In the genomic region with DNA sequence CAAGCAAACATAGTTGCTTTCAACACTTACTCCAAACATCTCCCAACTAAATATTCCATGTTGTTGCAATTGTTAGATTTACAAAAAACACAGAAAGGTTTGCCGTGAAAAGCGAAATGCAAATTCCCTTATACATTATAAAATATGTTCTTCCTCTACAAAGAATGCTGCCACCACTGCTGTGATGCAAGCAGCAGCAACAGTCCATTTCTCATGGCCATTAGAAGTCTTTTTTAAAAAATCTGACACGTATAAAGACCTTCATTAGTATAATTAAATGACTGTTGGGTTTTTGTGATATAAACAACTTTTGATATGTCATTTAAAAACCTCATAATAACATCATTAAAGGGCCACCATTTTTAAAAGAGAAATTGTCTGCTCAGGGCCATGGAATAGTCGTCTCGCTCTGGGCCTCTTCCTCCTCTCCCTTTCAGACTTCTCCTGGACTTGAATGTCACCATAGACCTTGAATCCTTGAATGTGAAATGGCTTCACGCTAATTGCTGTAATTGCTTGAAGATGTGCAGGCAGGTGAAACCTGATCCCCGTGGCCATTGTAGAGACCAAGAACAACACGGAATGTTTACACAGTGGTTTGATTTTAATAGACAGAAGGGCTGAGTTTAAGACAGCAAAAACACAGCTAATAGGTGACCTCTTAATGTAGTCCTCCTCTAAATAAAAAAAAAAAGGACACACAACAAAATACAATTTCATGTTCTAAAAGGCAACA, we compare ENCODE assay signal across 1 cellular context.
TF ChIP-seq lines count a peak whose summit lies in the region.

No MANE protein-coding gene starts in this region.

TF ChIP-seq in HEK293, 187 proteins besides CTCF, POLR2A, EP300 and RAD21 (continued from another document and continues in another):
- TF ChIP-seq, protein P1, sequence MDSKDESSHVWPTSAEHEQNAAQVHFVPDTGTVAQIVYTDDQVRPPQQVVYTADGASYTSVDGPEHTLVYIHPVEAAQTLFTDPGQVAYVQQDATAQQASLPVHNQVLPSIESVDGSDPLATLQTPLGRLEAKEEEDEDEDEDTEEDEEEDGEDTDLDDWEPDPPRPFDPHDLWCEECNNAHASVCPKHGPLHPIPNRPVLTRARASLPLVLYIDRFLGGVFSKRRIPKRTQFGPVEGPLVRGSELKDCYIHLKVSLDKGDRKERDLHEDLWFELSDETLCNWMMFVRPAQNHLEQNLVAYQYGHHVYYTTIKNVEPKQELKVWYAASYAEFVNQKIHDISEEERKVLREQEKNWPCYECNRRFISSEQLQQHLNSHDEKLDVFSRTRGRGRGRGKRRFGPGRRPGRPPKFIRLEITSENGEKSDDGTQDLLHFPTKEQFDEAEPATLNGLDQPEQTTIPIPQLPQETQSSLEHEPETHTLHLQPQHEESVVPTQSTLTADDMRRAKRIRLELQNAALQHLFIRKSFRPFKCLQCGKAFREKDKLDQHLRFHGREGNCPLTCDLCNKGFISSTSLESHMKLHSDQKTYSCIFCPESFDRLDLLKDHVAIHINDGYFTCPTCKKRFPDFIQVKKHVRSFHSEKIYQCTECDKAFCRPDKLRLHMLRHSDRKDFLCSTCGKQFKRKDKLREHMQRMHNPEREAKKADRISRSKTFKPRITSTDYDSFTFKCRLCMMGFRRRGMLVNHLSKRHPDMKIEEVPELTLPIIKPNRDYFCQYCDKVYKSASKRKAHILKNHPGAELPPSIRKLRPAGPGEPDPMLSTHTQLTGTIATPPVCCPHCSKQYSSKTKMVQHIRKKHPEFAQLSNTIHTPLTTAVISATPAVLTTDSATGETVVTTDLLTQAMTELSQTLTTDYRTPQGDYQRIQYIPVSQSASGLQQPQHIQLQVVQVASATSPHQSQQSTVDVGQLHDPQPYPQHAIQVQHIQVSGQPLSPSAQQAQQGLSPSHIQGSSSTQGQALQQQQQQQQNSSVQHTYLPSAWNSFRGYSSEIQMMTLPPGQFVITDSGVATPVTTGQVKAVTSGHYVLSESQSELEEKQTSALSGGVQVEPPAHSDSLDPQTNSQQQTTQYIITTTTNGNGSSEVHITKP (tag by site-specific recombination; IDR thresholded peaks at IDR 0.05), result peak; percentile 23; the same call in 1 of the 2 replicates
- TF ChIP-seq, protein P2, sequence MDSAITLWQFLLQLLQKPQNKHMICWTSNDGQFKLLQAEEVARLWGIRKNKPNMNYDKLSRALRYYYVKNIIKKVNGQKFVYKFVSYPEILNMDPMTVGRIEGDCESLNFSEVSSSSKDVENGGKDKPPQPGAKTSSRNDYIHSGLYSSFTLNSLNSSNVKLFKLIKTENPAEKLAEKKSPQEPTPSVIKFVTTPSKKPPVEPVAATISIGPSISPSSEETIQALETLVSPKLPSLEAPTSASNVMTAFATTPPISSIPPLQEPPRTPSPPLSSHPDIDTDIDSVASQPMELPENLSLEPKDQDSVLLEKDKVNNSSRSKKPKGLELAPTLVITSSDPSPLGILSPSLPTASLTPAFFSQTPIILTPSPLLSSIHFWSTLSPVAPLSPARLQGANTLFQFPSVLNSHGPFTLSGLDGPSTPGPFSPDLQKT (IDR thresholded peaks at IDR 0.05; ENCODE audit: borderline replicate concordance, low read depth, low read length), result no peak
- no peak for TF ChIP-seq ZNF544 (tag by site-specific recombination; IDR thresholded peaks at IDR 0.05)
- no peak for TF ChIP-seq ZNF423 (tag by site-specific recombination; IDR thresholded peaks at IDR 0.05)
- TF ChIP-seq ZNF549 (tag by site-specific recombination; IDR thresholded peaks at IDR 0.05), result no peak
- no peak for TF ChIP-seq ZNF626 (tag by site-specific recombination; IDR thresholded peaks at IDR 0.05)
- TF ChIP-seq, protein P3, sequence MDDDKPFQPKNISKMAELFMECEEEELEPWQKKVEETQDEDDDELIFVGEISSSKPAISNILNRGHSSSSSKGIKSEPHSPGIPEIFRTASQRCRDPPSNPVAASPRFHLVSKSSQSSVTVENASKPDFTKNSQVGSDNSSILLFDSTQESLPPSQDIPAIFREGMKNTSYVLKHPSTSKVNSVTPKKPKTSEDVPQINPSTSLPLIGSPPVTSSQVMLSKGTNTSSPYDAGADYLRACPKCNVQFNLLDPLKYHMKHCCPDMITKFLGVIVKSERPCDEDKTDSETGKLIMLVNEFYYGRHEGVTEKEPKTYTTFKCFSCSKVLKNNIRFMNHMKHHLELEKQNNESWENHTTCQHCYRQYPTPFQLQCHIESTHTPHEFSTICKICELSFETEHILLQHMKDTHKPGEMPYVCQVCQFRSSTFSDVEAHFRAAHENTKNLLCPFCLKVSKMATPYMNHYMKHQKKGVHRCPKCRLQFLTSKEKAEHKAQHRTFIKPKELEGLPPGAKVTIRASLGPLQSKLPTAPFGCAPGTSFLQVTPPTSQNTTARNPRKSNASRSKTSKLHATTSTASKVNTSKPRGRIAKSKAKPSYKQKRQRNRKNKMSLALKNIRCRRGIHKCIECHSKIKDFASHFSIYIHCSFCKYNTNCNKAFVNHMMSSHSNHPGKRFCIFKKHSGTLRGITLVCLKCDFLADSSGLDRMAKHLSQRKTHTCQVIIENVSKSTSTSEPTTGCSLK (tag by site-specific recombination; IDR thresholded peaks at IDR 0.05), result no peak
- no peak for TF ChIP-seq ZNF239 (tag by site-specific recombination; IDR thresholded peaks at IDR 0.05)
- no peak for TF ChIP-seq ZNF670 (tag by site-specific recombination; IDR thresholded peaks at IDR 0.05; ENCODE audit: low read depth)
- TF ChIP-seq YY2 (tag by site-specific recombination; IDR thresholded peaks at IDR 0.05), result 0 out of 2 replicates have a peak, but pooled peaks have one; percentile 52
- TF ChIP-seq, protein P4, sequence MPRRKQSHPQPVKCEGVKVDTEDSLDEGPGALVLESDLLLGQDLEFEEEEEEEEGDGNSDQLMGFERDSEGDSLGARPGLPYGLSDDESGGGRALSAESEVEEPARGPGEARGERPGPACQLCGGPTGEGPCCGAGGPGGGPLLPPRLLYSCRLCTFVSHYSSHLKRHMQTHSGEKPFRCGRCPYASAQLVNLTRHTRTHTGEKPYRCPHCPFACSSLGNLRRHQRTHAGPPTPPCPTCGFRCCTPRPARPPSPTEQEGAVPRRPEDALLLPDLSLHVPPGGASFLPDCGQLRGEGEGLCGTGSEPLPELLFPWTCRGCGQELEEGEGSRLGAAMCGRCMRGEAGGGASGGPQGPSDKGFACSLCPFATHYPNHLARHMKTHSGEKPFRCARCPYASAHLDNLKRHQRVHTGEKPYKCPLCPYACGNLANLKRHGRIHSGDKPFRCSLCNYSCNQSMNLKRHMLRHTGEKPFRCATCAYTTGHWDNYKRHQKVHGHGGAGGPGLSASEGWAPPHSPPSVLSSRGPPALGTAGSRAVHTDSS (tag by site-specific recombination; IDR thresholded peaks at IDR 0.05), result no peak; the same call in 1 of the 2 replicates
- TF ChIP-seq ZFHX2 (tag by site-specific recombination; conservative IDR thresholded peaks at IDR 0.05), result no peak
- no peak for TF ChIP-seq ZNF514 (tag by site-specific recombination; IDR thresholded peaks at IDR 0.05)
- no peak for TF ChIP-seq ZNF48 (tag by site-specific recombination; IDR thresholded peaks at IDR 0.05)
- TF ChIP-seq ZNF248 (tag by site-specific recombination; IDR thresholded peaks at IDR 0.05), result no peak
- TF ChIP-seq, protein P5, sequence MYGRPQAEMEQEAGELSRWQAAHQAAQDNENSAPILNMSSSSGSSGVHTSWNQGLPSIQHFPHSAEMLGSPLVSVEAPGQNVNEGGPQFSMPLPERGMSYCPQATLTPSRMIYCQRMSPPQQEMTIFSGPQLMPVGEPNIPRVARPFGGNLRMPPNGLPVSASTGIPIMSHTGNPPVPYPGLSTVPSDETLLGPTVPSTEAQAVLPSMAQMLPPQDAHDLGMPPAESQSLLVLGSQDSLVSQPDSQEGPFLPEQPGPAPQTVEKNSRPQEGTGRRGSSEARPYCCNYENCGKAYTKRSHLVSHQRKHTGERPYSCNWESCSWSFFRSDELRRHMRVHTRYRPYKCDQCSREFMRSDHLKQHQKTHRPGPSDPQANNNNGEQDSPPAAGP (tag by site-specific recombination; IDR thresholded peaks at IDR 0.05), result no peak
- TF ChIP-seq ZNF211 (tag by site-specific recombination; IDR thresholded peaks at IDR 0.05; ENCODE audit: low read depth), result no peak
- TF ChIP-seq, protein P6, sequence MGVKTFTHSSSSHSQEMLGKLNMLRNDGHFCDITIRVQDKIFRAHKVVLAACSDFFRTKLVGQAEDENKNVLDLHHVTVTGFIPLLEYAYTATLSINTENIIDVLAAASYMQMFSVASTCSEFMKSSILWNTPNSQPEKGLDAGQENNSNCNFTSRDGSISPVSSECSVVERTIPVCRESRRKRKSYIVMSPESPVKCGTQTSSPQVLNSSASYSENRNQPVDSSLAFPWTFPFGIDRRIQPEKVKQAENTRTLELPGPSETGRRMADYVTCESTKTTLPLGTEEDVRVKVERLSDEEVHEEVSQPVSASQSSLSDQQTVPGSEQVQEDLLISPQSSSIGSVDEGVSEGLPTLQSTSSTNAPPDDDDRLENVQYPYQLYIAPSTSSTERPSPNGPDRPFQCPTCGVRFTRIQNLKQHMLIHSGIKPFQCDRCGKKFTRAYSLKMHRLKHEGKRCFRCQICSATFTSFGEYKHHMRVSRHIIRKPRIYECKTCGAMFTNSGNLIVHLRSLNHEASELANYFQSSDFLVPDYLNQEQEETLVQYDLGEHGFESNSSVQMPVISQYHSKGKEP (tag by site-specific recombination; IDR thresholded peaks at IDR 0.05), result peak; percentile 73; the same call in 1 of the 2 replicates
- TF ChIP-seq ZNF302 (tag by site-specific recombination; IDR thresholded peaks at IDR 0.05; ENCODE audit: low read depth), result no peak
- TF ChIP-seq ZNF837 (tag by site-specific recombination; IDR thresholded peaks at IDR 0.05), result no peak
- TF ChIP-seq ZNF792 (tag by site-specific recombination; IDR thresholded peaks at IDR 0.05), result no peak
- no peak for TF ChIP-seq ZNF623 (tag by site-specific recombination; IDR thresholded peaks at IDR 0.05)
- no peak for TF ChIP-seq ZNF426 (tag by site-specific recombination; IDR thresholded peaks at IDR 0.05)
- TF ChIP-seq ZNF785 (tag by site-specific recombination; IDR thresholded peaks at IDR 0.05), result no peak
- no peak for TF ChIP-seq GLIS1 (tag by site-specific recombination; IDR thresholded peaks at IDR 0.05)
- TF ChIP-seq ZNF677 (tag by site-specific recombination; IDR thresholded peaks at IDR 0.05), result no peak
- 0 out of 2 replicates have a peak, but pooled peaks have one; percentile 16 for TF ChIP-seq ZNF558 (tag by site-specific recombination; IDR thresholded peaks at IDR 0.05)
- TF ChIP-seq ZBTB7A (tag by site-specific recombination; IDR thresholded peaks at IDR 0.05; ENCODE audit: low read depth), result no peak
- peak; percentile 69; the same call in 1 of the 2 replicates for TF ChIP-seq GFI1B (tag by site-specific recombination; IDR thresholded peaks at IDR 0.05)
- TF ChIP-seq TCF7L2 (IDR thresholded peaks at IDR 0.05; ENCODE audit: borderline replicate concordance, low read depth, low read length), result 0 out of 2 replicates have a peak, but pooled peaks have one; percentile 58
- peak; percentile 48; the same call in 1 of the 2 replicates for TF ChIP-seq ZNF391 (tag by site-specific recombination; IDR thresholded peaks at IDR 0.05; ENCODE audit: borderline replicate concordance, low read depth)
- TF ChIP-seq HOXA7 (CRISPR knock-in tag; IDR thresholded peaks at IDR 0.05; ENCODE audit: borderline replicate concordance), result no peak
- no peak for TF ChIP-seq ZSCAN30 (tag by site-specific recombination; IDR thresholded peaks at IDR 0.05)
- TF ChIP-seq, protein P7, sequence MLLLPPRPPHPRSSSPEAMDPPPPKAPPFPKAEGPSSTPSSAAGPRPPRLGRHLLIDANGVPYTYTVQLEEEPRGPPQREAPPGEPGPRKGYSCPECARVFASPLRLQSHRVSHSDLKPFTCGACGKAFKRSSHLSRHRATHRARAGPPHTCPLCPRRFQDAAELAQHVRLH (tag by site-specific recombination; IDR thresholded peaks at IDR 0.05), result peak; percentile 39; the same call in 1 of the 2 replicates
- peak; percentile 19; the same call in 1 of the 2 replicates for TF ChIP-seq KLF10 (tag by site-specific recombination; IDR thresholded peaks at IDR 0.05)
- TF ChIP-seq OSR2 (tag by site-specific recombination; IDR thresholded peaks at IDR 0.05), result peak; percentile 89
- no peak for TF ChIP-seq ZNF76 (tag by site-specific recombination; IDR thresholded peaks at IDR 0.05; ENCODE audit: borderline replicate concordance, low read depth)
- TF ChIP-seq, protein P8, sequence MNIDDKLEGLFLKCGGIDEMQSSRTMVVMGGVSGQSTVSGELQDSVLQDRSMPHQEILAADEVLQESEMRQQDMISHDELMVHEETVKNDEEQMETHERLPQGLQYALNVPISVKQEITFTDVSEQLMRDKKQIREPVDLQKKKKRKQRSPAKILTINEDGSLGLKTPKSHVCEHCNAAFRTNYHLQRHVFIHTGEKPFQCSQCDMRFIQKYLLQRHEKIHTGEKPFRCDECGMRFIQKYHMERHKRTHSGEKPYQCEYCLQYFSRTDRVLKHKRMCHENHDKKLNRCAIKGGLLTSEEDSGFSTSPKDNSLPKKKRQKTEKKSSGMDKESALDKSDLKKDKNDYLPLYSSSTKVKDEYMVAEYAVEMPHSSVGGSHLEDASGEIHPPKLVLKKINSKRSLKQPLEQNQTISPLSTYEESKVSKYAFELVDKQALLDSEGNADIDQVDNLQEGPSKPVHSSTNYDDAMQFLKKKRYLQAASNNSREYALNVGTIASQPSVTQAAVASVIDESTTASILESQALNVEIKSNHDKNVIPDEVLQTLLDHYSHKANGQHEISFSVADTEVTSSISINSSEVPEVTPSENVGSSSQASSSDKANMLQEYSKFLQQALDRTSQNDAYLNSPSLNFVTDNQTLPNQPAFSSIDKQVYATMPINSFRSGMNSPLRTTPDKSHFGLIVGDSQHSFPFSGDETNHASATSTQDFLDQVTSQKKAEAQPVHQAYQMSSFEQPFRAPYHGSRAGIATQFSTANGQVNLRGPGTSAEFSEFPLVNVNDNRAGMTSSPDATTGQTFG (tag by site-specific recombination; IDR thresholded peaks at IDR 0.05; ENCODE audit: borderline replicate concordance), result no peak
- TF ChIP-seq ZBTB17 (tag by site-specific recombination; IDR thresholded peaks at IDR 0.05), result peak; percentile 72
- no peak for TF ChIP-seq SP2 (tag by site-specific recombination; IDR thresholded peaks at IDR 0.05)
- TF ChIP-seq ZNF366 (tag by site-specific recombination; conservative IDR thresholded peaks at IDR 0.05), result peak; percentile 79
- no peak for TF ChIP-seq ZNF530 (tag by site-specific recombination; IDR thresholded peaks at IDR 0.05; ENCODE audit: low read depth)
- no peak for TF ChIP-seq KLF7 (tag by site-specific recombination; IDR thresholded peaks at IDR 0.05; ENCODE audit: borderline replicate concordance)
- no peak for TF ChIP-seq MZF1 (tag by site-specific recombination; IDR thresholded peaks at IDR 0.05; ENCODE audit: borderline replicate concordance)
- TF ChIP-seq, protein P9, sequence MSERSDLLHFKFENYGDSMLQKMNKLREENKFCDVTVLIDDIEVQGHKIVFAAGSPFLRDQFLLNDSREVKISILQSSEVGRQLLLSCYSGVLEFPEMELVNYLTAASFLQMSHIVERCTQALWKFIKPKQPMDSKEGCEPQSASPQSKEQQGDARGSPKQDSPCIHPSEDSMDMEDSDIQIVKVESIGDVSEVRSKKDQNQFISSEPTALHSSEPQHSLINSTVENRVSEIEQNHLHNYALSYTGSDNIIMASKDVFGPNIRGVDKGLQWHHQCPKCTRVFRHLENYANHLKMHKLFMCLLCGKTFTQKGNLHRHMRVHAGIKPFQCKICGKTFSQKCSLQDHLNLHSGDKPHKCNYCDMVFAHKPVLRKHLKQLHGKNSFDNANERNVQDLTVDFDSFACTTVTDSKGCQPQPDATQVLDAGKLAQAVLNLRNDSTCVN (tag by site-specific recombination; optimal IDR thresholded peaks at IDR 0.05), result no peak
- no peak for TF ChIP-seq ZNF223 (tag by site-specific recombination; IDR thresholded peaks at IDR 0.05)
- no peak for TF ChIP-seq KLF16 (tag by site-specific recombination; IDR thresholded peaks at IDR 0.05)
- no peak for TF ChIP-seq ZNF600 (tag by site-specific recombination; IDR thresholded peaks at IDR 0.05)
